Comparison of ENCODE assay signal across 8 cellular contexts in genomic region chr22:30245181-30245984, GRCh38. TPM values are rescaled to one million over a fixed set of nuclear protein-coding genes. Genes with fewer than 3 reads are reported as not detected.
A peak's percentile ranks its signal among the peaks of the same experiment; 100 is the strongest.
DNase-seq lines count a peak whose midpoint lies in the region; ATAC-seq and TF ChIP-seq lines count a peak whose summit lies in the region.

No MANE protein-coding gene starts in this region.

- no peaks in the 10 kb centered on the region for H3K36me3 Mint-ChIP-seq in neural crest cell (ENCODE audit: low read depth)

- H3K4me1 Mint-ChIP-seq in neural crest cell = peaks cover 21% of the 10 kb centered on the region

- H3K9me3 Mint-ChIP-seq in neural crest cell = no peaks in the 10 kb centered on the region

- POLR2A ChIA-PET in BJ (lab: Charles Lee) = interaction anchor here (1.5 kb wide), 1 partner anchor 10 kb away, joined by 3 read pairs; no protein-coding TSS in a partner anchor

- ATAC-seq in GM21737 (IDR thresholded peaks at IDR 0.05; ENCODE audit: unreplicated experiment) (no peak), HG02623 (IDR thresholded peaks at IDR 0.05; ENCODE audit: unreplicated experiment) (no peak)

- peaks cover 26% of the 10 kb centered on the region for H3K4me1 ChIP-seq in effector memory CD4-positive, alpha-beta T cell (ENCODE audit: control insufficient read depth, insufficient read depth, low read length, poor library complexity, severe bottlenecking)

- H3K36me3 ChIP-seq in BJ (ENCODE audit: control insufficient read depth, insufficient read depth, low read length) = peaks cover 9% of the 10 kb centered on the region
- no peaks in the 10 kb centered on the region for H3K36me3 ChIP-seq in effector memory CD4-positive, alpha-beta T cell (ENCODE audit: control insufficient read depth, insufficient read depth, low read length)

- peak overlapping the region; percentile 84 for H3K4me3 Mint-ChIP-seq in neural crest cell

- TF ChIP-seq CTCF in BJ (IDR thresholded peaks at IDR 0.05; ENCODE audit: insufficient read depth, low read depth, low read length) = no peak
- TF ChIP-seq CTCF in neural crest cell (conservative IDR thresholded peaks at IDR 0.05) = no peak

- H3K27me3 Mint-ChIP-seq in neural crest cell (ENCODE audit: low read depth) = peaks cover 58% of the 10 kb centered on the region

- H3K9me3 ChIP-seq in effector memory CD4-positive, alpha-beta T cell (ENCODE audit: control insufficient read depth, low read length) = no peaks in the 10 kb centered on the region

- H3K4me3 ChIP-seq in BJ (ENCODE audit: low read depth, low read length) = peak overlapping the region; percentile 65
- H3K4me3 ChIP-seq in effector memory CD4-positive, alpha-beta T cell (ENCODE audit: insufficient read depth, low read depth, low read length, poor library complexity, severe bottlenecking) = peak overlapping the region; percentile 61

- no peaks in the 10 kb centered on the region for H3K27me3 ChIP-seq in BJ (ENCODE audit: control insufficient read depth, insufficient read depth, low read length)
- no peaks in the 10 kb centered on the region for H3K27me3 ChIP-seq in effector memory CD4-positive, alpha-beta T cell (replicated peaks; ENCODE audit: control insufficient read depth, insufficient read depth, low read length, poor library complexity, severe bottlenecking)

- H3K27ac ChIP-seq in effector memory CD4-positive, alpha-beta T cell (ENCODE audit: insufficient read depth, low read length, poor library complexity, severe bottlenecking) = no peak overlapping the region

- DNase-seq in BJ (ENCODE audit: low read depth) (no peak), NCI-H2171 treated with DMSO at 0.1 percent for 48 hours (lab: John Stamatoyannopoulos, UW) (peak; percentile 48), neural crest cell (ENCODE audit: low read depth, low spot score) (no peak), GM19240 (ENCODE audit: insufficient read length, low spot score) (no peak)
- DNase-seq in effector memory CD4-positive, alpha-beta T cell = no peak
- no peak for DNase-seq in effector CD4-positive, alpha-beta T cell

- H3K27ac Mint-ChIP-seq in neural crest cell (ENCODE audit: unreplicated experiment) = no peak overlapping the region

- CTCF ChIA-PET in BJ (lab: Yijun Ruan, JAX) = interaction anchor here (1.1 to 2.4 kb wide), 3 partner anchors 10 to 138 kb away, joined by 3 to 7 read pairs (median 4); no protein-coding TSS in a partner anchor

RNA-seq across cellular contexts. Expression of gene LIF, which starts 1.2 kb away (rescaled TPM):
- polyA plus RNA-seq in BJ (2011; rRNA removed) = 3.8 and 5.8 TPM in 2 replicates
- polyA minus RNA-seq in BJ (2011; rRNA and poly(A)+ RNA removed) = 12.0 and 28.9 TPM in 2 replicates
- total RNA-seq in neural crest cell = 0.57 and 1.1 TPM in 2 replicates

RNA-seq across cellular contexts. Expression of gene OSM, which starts 21.3 kb away (rescaled TPM):
- polyA plus RNA-seq in BJ (2011; rRNA removed) = not detected in 2 replicates
- not detected in 2 replicates for polyA minus RNA-seq in BJ (2011; rRNA and poly(A)+ RNA removed)
- not detected in 2 replicates for total RNA-seq in neural crest cell

RNA-seq across cellular contexts. Expression of gene CASTOR1, which starts 43.9 kb away (rescaled TPM):
- polyA plus RNA-seq in BJ (2011; rRNA removed) = 7.7 and 16.4 TPM in 2 replicates
- polyA minus RNA-seq in BJ (2011; rRNA and poly(A)+ RNA removed) = 2.7 and 3.1 TPM in 2 replicates
- 6.2 and 8.7 TPM in 2 replicates for total RNA-seq in neural crest cell
